In genomic region chr2:33681333-33681732, GRCh38 we compare ENCODE assay signal across 10 cellular contexts.
A peak's percentile ranks its signal among the peaks of the same experiment; 100 is the strongest.
DNase-seq lines count a peak whose midpoint lies in the region; ATAC-seq and TF ChIP-seq lines count a peak whose summit lies in the region.
"Had no signal": no experiment of that assay in that cellular context is flagged by ENCODE, and none has a peak within 500 bp of the region (broad histone marks: within the 10 kb centered on the region; RNA-seq: fewer than 3 reads in every experiment).

No MANE protein-coding gene starts in this region.

- H3K4me3 ChIP-seq in BE2C (ENCODE audit: low read depth, low read length) (no peak overlapping the region), liver (ENCODE audit: low read depth in 1 of 3, low read length in 3 of 3) (no peak overlapping the region), colonic mucosa (no peak overlapping the region)
- H3K4me3 ChIP-seq: uterus had no signal

- ATAC-seq in HG03469 (IDR thresholded peaks at IDR 0.05; ENCODE audit: unreplicated experiment), result no peak

- no peaks in the 10 kb centered on the region for H3K27me3 ChIP-seq in BE2C
- H3K27me3 ChIP-seq in liver (ENCODE audit: control insufficient read depth in 4 of 4, insufficient read depth in 4 of 4, low read length in 3 of 4), result no peaks in the 10 kb centered on the region
- no peaks in the 10 kb centered on the region for H3K27me3 ChIP-seq in colonic mucosa
- H3K27me3 ChIP-seq: uterus had no signal

- TF ChIP-seq RAD21 in liver (IDR thresholded peaks at IDR 0.05), result peak; percentile 50 to 54

- no peaks in the 10 kb centered on the region for H3K4me1 Mint-ChIP-seq in activated T-cell treated with anti-CD3 and anti-CD28 coated beads, Interleukin-2, amount 50 U/mL, for 24 hours (ENCODE audit: low read depth)
- H3K4me1 Mint-ChIP-seq: activated CD4-positive, alpha-beta T cell treated with anti-CD3 and anti-CD28 coated beads, Interleukin-2, amount 10 ng/mL, durations not matched to agents 24 days and 14 days had no signal

- H3K4me1 ChIP-seq in BE2C, result no peaks in the 10 kb centered on the region
- no peaks in the 10 kb centered on the region for H3K4me1 ChIP-seq in liver (ENCODE audit: control insufficient read depth in 4 of 4, insufficient read depth in 4 of 4, low read length in 3 of 4)
- H3K4me1 ChIP-seq in colonic mucosa, result no peaks in the 10 kb centered on the region
- H3K4me1 ChIP-seq: uterus had no signal

- no peak overlapping the region for H3K9ac ChIP-seq in liver (ENCODE audit: low read depth in 1 of 2, low read length in 2 of 2)
- no peak overlapping the region for H3K9ac ChIP-seq in colonic mucosa (ENCODE audit: low read depth in 2 of 2, low read length in 2 of 2)

- H3K27ac ChIP-seq in liver (ENCODE audit: low read depth in 1 of 2, low read length in 2 of 2), result no peak overlapping the region
- H3K27ac ChIP-seq in colonic mucosa, result no peak overlapping the region
- H3K27ac ChIP-seq: uterus had no signal

- H3K27ac Mint-ChIP-seq in activated T-cell treated with anti-CD3 and anti-CD28 coated beads, Interleukin-2, amount 50 U/mL, for 24 hours, result no peak overlapping the region
- H3K27ac Mint-ChIP-seq: activated CD4-positive, alpha-beta T cell treated with anti-CD3 and anti-CD28 coated beads, Interleukin-2, amount 10 ng/mL, durations not matched to agents 24 days and 14 days had no signal

- no peaks in the 10 kb centered on the region for H3K36me3 ChIP-seq in BE2C
- H3K36me3 ChIP-seq in liver (ENCODE audit: control insufficient read depth in 4 of 4, insufficient read depth in 3 of 4, low read depth in 1 of 4, low read length in 3 of 4), result no peaks in the 10 kb centered on the region
- H3K36me3 ChIP-seq in colonic mucosa, result no peaks in the 10 kb centered on the region
- H3K36me3 ChIP-seq: uterus had no signal

- DNase-seq in BE2C, result no peak
- DNase-seq in Kasumi-1 (lab: John Stamatoyannopoulos, UW), result peak; percentile 51 to 65
- peak; percentile 42 for DNase-seq in astrocyte of the hippocampus (ENCODE audit: low read depth, low spot score)
- no peak for DNase-seq in activated T-cell treated with anti-CD3 and anti-CD28 coated beads, Interleukin-2, amount 50 U/mL, for 24 hours
- no peak for DNase-seq in colonic mucosa
- no peak for DNase-seq in iPS-NIHi11 (ENCODE audit: low spot score)
- DNase-seq: activated CD4-positive, alpha-beta T cell treated with anti-CD3 and anti-CD28 coated beads, Interleukin-2, amount 10 ng/mL, durations not matched to agents 24 days and 14 days; uterus had no signal

- TF ChIP-seq CTCF in BE2C (IDR thresholded peaks at IDR 0.05; ENCODE audit: low read depth, low read length), result peak; percentile 45; the same call in 1 of the 2 replicates
- TF ChIP-seq CTCF in liver (IDR thresholded peaks at IDR 0.05; ENCODE audit: low read depth, low read length, missing input control), result peak; percentile 8
- no peak for TF ChIP-seq CTCF in colonic mucosa (IDR thresholded peaks at IDR 0.05)

- intact Hi-C loops in colonic mucosa (cut with DNase I), result no loop called here

- H3K36me3 Mint-ChIP-seq in activated T-cell treated with anti-CD3 and anti-CD28 coated beads, Interleukin-2, amount 50 U/mL, for 24 hours (ENCODE audit: low read depth), result no peaks in the 10 kb centered on the region

- 4% methylated on average over 1 of the region's 1 CpG for WGBS in liver

- no peak overlapping the region for H3K4me3 Mint-ChIP-seq in activated T-cell treated with anti-CD3 and anti-CD28 coated beads, Interleukin-2, amount 50 U/mL, for 24 hours
- H3K4me3 Mint-ChIP-seq: activated CD4-positive, alpha-beta T cell treated with anti-CD3 and anti-CD28 coated beads, Interleukin-2, amount 10 ng/mL, durations not matched to agents 24 days and 14 days had no signal

- no peaks in the 10 kb centered on the region for H3K9me3 ChIP-seq in BE2C
- no peaks in the 10 kb centered on the region for H3K9me3 ChIP-seq in liver (ENCODE audit: control insufficient read depth in 4 of 4, low read length in 3 of 4)
- no peaks in the 10 kb centered on the region for H3K9me3 ChIP-seq in colonic mucosa
- H3K9me3 ChIP-seq: uterus had no signal

- H3K9me3 Mint-ChIP-seq in activated T-cell treated with anti-CD3 and anti-CD28 coated beads, Interleukin-2, amount 50 U/mL, for 24 hours, result peaks cover 6% of the 10 kb centered on the region
- H3K9me3 Mint-ChIP-seq: activated CD4-positive, alpha-beta T cell treated with anti-CD3 and anti-CD28 coated beads, Interleukin-2, amount 10 ng/mL, durations not matched to agents 24 days and 14 days had no signal

- H3K27me3 Mint-ChIP-seq in activated T-cell treated with anti-CD3 and anti-CD28 coated beads, Interleukin-2, amount 50 U/mL, for 24 hours, result peaks cover 8% of the 10 kb centered on the region
- H3K27me3 Mint-ChIP-seq: activated CD4-positive, alpha-beta T cell treated with anti-CD3 and anti-CD28 coated beads, Interleukin-2, amount 10 ng/mL, durations not matched to agents 24 days and 14 days had no signal

TF ChIP-seq in liver, 16 proteins besides CTCF, POLR2A, EP300 and RAD21:
- TF ChIP-seq HNF4A (conservative IDR thresholded peaks at IDR 0.05) (no peak), YY1 (IDR thresholded peaks at IDR 0.05) (no peak), JUND (IDR thresholded peaks at IDR 0.05) (no peak), TAF1 (conservative IDR thresholded peaks at IDR 0.05) (no peak), REST (IDR thresholded peaks at IDR 0.05) (no peak), GABPA (IDR thresholded peaks at IDR 0.05 in 1 of 2, conservative IDR thresholded peaks at IDR 0.05 in 1 of 2) (no peak), SP1 (IDR thresholded peaks at IDR 0.05) (no peak), MAX (IDR thresholded peaks at IDR 0.05) (no peak), ZBTB33 (IDR thresholded peaks at IDR 0.05) (no peak), EGR1 (IDR thresholded peaks at IDR 0.05; ENCODE audit: low read depth in 2 of 2) (no peak), FOXA2 (IDR thresholded peaks at IDR 0.05) (no peak), HNF4G (IDR thresholded peaks at IDR 0.05) (no peak), RXRA (IDR thresholded peaks at IDR 0.05) (no peak), NR2F2 (IDR thresholded peaks at IDR 0.05) (no peak), ATF3 (IDR thresholded peaks at IDR 0.05) (no peak)

Comparison
In these comparisons a context has a peak if more than half of its experiments do, and no peak if none do; other contexts are left out.
1. DNase-seq: peak in Kasumi-1 (2 of 2) and astrocyte of the hippocampus (single experiment); none in BE2C (single experiment), activated T-cell treated with anti-CD3 and anti-CD28 coated beads, Interleukin-2, amount 50 U/mL, for 24 hours (single experiment), colonic mucosa (single experiment) and iPS-NIHi11 (single experiment).